Comparison of ENCODE assay signal across 29 cellular contexts in genomic region chr3:45762647-45763330, GRCh38. TPM values are rescaled to one million over a fixed set of nuclear protein-coding genes. Genes with fewer than 3 reads are reported as not detected.
"Had no signal": no experiment of that assay in that cellular context is flagged by ENCODE, and none has a peak within 500 bp of the region (broad histone marks: within the 10 kb centered on the region; RNA-seq: fewer than 3 reads in every experiment).

No MANE protein-coding gene starts in this region.

- H3K9ac ChIP-seq: SK-N-SH had no signal

- H3K27ac ChIP-seq: adrenal gland, RWPE1, SJCRH30, VCaP had no signal

- H3K27me3 ChIP-seq: adrenal gland, SJCRH30 had no signal

- H3K9me3 ChIP-seq: adrenal gland, SJCRH30, SK-N-SH had no signal

- DNase-seq: activated CD4-positive, alpha-beta T cell treated with anti-CD3 and anti-CD28 coated beads for 36 hours; activated CD4-positive, alpha-beta T cell treated with anti-CD3 and anti-CD28 coated beads, Interleukin-2, amount 50 U/mL, for 1 hour; activated CD4-positive, CD25-positive, alpha-beta regulatory T cell; activated CD8-positive, alpha-beta memory T cell treated with anti-CD3 and anti-CD28 coated beads, Interleukin-2, amount 50 U/mL, for 4 hours; activated CD8-positive, alpha-beta T cell treated with anti-CD3 and anti-CD28 coated beads for 36 hours; activated naive CD4-positive, alpha-beta T cell treated with anti-CD3 and anti-CD28 coated beads, Interleukin-2, amount 50 U/mL, for 16 hours; activated naive CD8-positive, alpha-beta T cell treated with anti-CD3 and anti-CD28 coated beads, Interleukin-2, amount 10 ng/mL, durations not matched to agents 7 days and 5 days; activated T-cell treated with anti-CD3 and anti-CD28 coated beads, Interleukin-2, amount 50 U/mL, for 72 hours; adrenal gland; anterior cingulate cortex; caudate nucleus; Kasumi-1; KBM-7; NCI-H1048; NCI-H1930; NCI-H2107; NCI-H2171 treated with DMSO at 0.1 percent for 48 hours; NCI-H226; NCI-H526 treated with DMSO at 0.1 percent for 48 hours; NCI-H82; Right ventricle myocardium superior; SJCRH30; SK-N-SH; T-helper 1 cell had no signal

- H3K36me3 ChIP-seq: adrenal gland, SJCRH30 had no signal

- H3K4me3 ChIP-seq: adrenal gland, SJCRH30 had no signal

- H3K4me1 ChIP-seq: adrenal gland, SJCRH30 had no signal

RNA-seq across cellular contexts. Expression of gene SLC6A20, which starts 33.5 kb away (rescaled TPM):
- total RNA-seq: activated CD4-positive, alpha-beta T cell treated with anti-CD3 and anti-CD28 coated beads for 36 hours; activated CD8-positive, alpha-beta T cell treated with anti-CD3 and anti-CD28 coated beads for 36 hours; activated naive CD8-positive, alpha-beta T cell treated with anti-CD3 and anti-CD28 coated beads, Interleukin-2, amount 10 ng/mL, durations not matched to agents 7 days and 5 days; activated T-cell treated with anti-CD3 and anti-CD28 coated beads, Interleukin-2, amount 50 U/mL, for 72 hours; NCI-H460; OCI-LY7; Right ventricle myocardium superior; SJCRH30; T-helper 2 cell treated with Interferon-gamma antibody and Interleukin-4, amounts not matched to agents 100 ng/mL and 5 ng/mL, for 36 hours had no signal
